1 cellular context compared by ENCODE assay signal in the genomic region with DNA sequence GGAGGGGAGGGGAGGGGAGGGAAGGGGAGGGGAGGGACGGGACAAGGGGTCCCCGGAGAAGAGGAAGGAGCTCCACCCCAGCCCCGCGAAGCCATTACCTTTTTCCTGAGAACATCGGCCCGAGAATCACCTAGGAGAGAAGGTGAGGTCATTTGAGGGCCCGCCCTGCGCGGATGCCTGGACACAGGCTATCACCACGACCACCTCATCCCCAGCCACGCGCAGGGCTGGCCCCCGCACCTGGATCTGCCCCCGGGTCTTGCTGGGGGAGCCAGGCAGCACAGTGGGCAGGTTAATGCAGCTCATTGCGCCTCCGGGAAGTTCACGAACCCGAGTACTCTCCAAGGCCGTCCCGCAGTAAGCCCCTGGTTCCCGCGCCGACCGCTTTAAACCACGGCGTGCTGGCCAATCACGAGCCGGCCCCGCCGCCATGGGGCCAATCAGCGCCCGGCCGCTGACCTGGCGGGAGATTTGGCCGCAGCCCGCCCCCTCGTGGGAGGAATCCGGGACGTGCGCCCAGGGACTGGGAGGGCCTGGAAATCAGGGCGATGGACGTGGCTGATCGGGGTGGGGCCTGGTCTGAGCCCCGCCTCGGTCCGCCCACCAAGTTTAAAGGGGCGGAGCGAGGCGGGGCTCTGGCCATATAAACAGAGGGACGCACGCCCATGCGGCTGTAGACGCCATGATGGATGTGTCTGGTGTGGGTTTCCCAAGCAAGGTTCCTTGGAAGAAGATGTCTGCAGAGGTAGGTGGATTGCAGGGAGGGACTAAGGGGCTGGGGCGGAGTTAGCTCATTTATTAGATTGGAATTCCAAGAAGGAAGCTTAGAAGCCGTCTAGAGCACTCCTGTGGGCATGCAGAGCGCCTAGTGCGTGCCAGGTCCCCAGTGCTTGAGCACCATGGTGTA.
TF ChIP-seq lines count a peak whose summit lies in the region.

A gene with protein sequence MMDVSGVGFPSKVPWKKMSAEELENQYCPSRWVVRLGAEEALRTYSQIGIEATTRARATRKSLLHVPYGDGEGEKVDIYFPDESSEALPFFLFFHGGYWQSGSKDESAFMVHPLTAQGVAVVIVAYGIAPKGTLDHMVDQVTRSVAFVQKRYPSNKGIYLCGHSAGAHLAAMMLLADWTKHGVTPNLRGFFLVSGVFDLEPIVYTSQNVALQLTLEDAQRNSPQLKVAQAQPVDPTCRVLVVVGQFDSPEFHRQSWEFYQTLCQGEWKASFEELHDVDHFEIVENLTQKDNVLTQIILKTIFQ (plus strand): TSS at position 674 of the 907 bp plus-strand sequence. CDS start 9 bp downstream, at position 683.
A gene with protein sequence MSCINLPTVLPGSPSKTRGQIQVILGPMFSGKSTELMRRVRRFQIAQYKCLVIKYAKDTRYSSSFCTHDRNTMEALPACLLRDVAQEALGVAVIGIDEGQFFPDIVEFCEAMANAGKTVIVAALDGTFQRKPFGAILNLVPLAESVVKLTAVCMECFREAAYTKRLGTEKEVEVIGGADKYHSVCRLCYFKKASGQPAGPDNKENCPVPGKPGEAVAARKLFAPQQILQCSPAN (minus strand): TSS at position 364 of the 907 bp plus-strand sequence. CDS start 58 bp downstream, at position 306.

TF ChIP-seq in HepG2, 621 proteins besides CTCF, POLR2A, EP300 and RAD21 (continued from another document and continues in another):
- TF ChIP-seq FOXK2 (IDR thresholded peaks at IDR 0.05) (peak; percentile 73; the same call in 1 of the 2 replicates), NR2C2 (CRISPR knock-in tag; IDR thresholded peaks at IDR 0.05; ENCODE audit: borderline replicate concordance) (peak; percentile 40; the same call in 1 of the 2 replicates), MED8 (CRISPR knock-in tag; IDR thresholded peaks at IDR 0.05; ENCODE audit: insufficient replicate concordance) (peak; percentile 42), YEATS4 (CRISPR knock-in tag; IDR thresholded peaks at IDR 0.05; ENCODE audit: borderline replicate concordance) (peak; percentile 86), MBD4 (IDR thresholded peaks at IDR 0.05; ENCODE audit: borderline replicate concordance, low read length) (no peak), ZNF570 (CRISPR knock-in tag; IDR thresholded peaks at IDR 0.05; ENCODE audit: borderline replicate concordance) (no peak), ZNF652 (CRISPR knock-in tag; IDR thresholded peaks at IDR 0.05; ENCODE audit: borderline replicate concordance, low read depth) (no peak), CBX5 (CRISPR knock-in tag; IDR thresholded peaks at IDR 0.05; ENCODE audit: borderline replicate concordance) (peak; percentile 38; the same call in 1 of the 2 replicates), ZNF644 (CRISPR knock-in tag; IDR thresholded peaks at IDR 0.05; ENCODE audit: low read depth) (peak; percentile 86), STAG1 (CRISPR knock-in tag; IDR thresholded peaks at IDR 0.05) (peak; percentile 60), REL (CRISPR knock-in tag; conservative IDR thresholded peaks at IDR 0.05) (peak; percentile 100), TRIM24 (CRISPR knock-in tag; IDR thresholded peaks at IDR 0.05) (no peak), ZNF230 (CRISPR knock-in tag; IDR thresholded peaks at IDR 0.05) (peak; percentile 94), ZNF879 (CRISPR knock-in tag; IDR thresholded peaks at IDR 0.05) (peak; percentile 82; the same call in 1 of the 2 replicates), MAFF (IDR thresholded peaks at IDR 0.05; ENCODE audit: low read depth, low read length) (no peak), ZFP1 (CRISPR knock-in tag; IDR thresholded peaks at IDR 0.05) (no peak), ADNP (CRISPR knock-in tag; IDR thresholded peaks at IDR 0.05) (no peak), ZNF766 (CRISPR knock-in tag; IDR thresholded peaks at IDR 0.05; ENCODE audit: borderline replicate concordance) (peak; percentile 79; the same call in 1 of the 2 replicates), MYNN (CRISPR knock-in tag; IDR thresholded peaks at IDR 0.05; ENCODE audit: low read depth) (peak; percentile 36; the same call in 1 of the 2 replicates), CBX1 (IDR thresholded peaks at IDR 0.05; ENCODE audit: low read depth) (no peak), ZNF782 (CRISPR knock-in tag; IDR thresholded peaks at IDR 0.05; ENCODE audit: borderline replicate concordance) (no peak), FOXK1 (CRISPR knock-in tag; IDR thresholded peaks at IDR 0.05; ENCODE audit: borderline replicate concordance, low read depth) (peak; percentile 64), NFE2L1 (CRISPR knock-in tag; IDR thresholded peaks at IDR 0.05; ENCODE audit: borderline replicate concordance) (peak; percentile 59; the same call in 1 of the 2 replicates), ELF1 (CRISPR knock-in tag; IDR thresholded peaks at IDR 0.05) (peak; percentile 72), SP140L (CRISPR knock-in tag; IDR thresholded peaks at IDR 0.05; ENCODE audit: borderline replicate concordance) (no peak; the same call in 1 of the 2 replicates), BRD4 (CRISPR knock-in tag; IDR thresholded peaks at IDR 0.05) (peak; percentile 66; the same call in 1 of the 2 replicates)
- TF ChIP-seq, protein P1, sequence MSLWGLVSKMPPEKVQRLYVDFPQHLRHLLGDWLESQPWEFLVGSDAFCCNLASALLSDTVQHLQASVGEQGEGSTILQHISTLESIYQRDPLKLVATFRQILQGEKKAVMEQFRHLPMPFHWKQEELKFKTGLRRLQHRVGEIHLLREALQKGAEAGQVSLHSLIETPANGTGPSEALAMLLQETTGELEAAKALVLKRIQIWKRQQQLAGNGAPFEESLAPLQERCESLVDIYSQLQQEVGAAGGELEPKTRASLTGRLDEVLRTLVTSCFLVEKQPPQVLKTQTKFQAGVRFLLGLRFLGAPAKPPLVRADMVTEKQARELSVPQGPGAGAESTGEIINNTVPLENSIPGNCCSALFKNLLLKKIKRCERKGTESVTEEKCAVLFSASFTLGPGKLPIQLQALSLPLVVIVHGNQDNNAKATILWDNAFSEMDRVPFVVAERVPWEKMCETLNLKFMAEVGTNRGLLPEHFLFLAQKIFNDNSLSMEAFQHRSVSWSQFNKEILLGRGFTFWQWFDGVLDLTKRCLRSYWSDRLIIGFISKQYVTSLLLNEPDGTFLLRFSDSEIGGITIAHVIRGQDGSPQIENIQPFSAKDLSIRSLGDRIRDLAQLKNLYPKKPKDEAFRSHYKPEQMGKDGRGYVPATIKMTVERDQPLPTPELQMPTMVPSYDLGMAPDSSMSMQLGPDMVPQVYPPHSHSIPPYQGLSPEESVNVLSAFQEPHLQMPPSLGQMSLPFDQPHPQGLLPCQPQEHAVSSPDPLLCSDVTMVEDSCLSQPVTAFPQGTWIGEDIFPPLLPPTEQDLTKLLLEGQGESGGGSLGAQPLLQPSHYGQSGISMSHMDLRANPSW (CRISPR knock-in tag; IDR thresholded peaks at IDR 0.05; ENCODE audit: borderline replicate concordance): no peak
- TF ChIP-seq, protein P2, sequence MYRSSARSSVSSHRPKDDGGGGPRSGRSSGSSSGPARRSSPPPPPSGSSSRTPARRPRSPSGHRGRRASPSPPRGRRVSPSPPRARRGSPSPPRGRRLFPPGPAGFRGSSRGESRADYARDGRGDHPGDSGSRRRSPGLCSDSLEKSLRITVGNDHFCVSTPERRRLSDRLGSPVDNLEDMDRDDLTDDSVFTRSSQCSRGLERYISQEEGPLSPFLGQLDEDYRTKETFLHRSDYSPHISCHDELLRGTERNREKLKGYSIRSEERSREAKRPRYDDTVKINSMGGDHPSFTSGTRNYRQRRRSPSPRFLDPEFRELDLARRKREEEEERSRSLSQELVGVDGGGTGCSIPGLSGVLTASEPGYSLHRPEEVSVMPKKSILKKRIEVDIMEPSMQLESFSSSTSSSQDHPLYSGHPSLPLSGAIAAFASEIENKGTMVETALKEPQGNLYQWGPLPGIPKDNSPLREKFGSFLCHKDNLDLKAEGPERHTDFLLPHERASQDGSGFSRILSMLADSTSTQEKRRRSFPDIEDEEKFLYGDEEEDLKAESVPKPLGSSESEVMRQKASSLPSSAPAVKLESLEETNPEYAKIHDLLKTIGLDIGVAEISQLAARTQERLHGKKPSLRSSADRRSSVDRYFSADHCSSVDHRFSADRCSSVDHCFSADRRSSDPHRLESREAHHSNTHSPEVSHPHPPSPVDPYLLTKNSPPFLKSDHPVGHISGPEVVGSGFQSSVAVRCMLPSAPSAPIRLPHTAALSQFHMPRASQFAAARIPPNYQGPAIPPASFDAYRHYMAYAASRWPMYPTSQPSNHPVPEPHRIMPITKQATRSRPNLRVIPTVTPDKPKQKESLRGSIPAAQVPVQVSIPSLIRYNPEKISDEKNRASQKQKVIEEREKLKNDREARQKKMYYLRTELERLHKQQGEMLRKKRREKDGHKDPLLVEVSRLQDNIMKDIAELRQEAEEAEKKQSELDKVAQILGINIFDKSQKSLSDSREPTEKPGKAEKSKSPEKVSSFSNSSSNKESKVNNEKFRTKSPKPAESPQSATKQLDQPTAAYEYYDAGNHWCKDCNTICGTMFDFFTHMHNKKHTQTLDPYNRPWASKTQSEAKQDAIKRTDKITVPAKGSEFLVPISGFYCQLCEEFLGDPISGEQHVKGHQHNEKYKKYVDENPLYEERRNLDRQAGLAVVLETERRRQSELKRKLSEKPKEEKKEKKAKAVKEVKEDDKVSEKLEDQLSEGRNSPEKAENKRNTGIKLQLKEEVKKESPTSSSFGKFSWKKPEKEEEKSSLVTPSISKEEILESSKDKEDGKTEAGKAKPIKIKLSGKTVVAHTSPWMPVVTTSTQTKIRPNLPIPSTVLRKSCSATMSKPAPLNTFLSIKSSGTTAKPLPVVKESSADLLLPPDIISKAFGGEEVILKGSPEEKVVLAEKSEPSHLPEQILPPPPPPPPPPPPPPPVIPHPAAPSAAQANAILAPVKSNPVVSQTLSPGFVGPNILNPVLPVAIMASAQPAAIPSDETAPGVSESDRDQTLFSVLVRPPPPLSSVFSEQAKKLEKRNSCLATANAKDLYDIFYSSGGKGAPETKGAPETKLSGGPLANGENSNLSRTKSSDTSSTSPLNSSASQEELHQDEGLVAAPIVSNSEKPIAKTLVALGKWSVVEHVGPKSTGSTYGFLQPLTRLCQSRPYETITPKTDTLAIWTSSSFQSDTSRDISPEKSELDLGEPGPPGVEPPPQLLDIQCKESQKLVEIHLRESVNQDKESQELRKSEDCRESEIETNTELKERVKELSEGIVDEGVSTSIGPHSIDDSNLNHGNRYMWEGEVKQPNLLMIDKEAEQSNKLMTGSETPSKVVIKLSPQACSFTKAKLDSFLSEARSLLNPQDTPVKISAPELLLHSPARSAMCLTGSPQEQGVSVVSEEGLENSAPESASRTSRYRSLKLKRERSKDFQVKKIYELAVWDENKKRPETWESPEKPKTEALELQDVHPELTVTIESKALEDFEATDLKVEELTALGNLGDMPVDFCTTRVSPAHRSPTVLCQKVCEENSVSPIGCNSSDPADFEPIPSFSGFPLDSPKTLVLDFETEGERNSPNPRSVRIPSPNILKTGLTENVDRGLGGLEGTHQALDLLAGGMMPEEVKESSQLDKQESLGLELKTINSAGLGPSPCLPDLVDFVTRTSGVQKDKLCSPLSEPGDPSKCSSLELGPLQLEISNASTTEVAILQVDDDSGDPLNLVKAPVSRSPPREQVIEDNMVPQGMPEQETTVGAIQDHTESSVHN (CRISPR knock-in tag; IDR thresholded peaks at IDR 0.05): no peak
- TF ChIP-seq, protein P3, sequence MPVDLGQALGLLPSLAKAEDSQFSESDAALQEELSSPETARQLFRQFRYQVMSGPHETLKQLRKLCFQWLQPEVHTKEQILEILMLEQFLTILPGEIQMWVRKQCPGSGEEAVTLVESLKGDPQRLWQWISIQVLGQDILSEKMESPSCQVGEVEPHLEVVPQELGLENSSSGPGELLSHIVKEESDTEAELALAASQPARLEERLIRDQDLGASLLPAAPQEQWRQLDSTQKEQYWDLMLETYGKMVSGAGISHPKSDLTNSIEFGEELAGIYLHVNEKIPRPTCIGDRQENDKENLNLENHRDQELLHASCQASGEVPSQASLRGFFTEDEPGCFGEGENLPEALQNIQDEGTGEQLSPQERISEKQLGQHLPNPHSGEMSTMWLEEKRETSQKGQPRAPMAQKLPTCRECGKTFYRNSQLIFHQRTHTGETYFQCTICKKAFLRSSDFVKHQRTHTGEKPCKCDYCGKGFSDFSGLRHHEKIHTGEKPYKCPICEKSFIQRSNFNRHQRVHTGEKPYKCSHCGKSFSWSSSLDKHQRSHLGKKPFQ (CRISPR knock-in tag; IDR thresholded peaks at IDR 0.05; ENCODE audit: insufficient replicate concordance): no peak
- TF ChIP-seq, protein P4, sequence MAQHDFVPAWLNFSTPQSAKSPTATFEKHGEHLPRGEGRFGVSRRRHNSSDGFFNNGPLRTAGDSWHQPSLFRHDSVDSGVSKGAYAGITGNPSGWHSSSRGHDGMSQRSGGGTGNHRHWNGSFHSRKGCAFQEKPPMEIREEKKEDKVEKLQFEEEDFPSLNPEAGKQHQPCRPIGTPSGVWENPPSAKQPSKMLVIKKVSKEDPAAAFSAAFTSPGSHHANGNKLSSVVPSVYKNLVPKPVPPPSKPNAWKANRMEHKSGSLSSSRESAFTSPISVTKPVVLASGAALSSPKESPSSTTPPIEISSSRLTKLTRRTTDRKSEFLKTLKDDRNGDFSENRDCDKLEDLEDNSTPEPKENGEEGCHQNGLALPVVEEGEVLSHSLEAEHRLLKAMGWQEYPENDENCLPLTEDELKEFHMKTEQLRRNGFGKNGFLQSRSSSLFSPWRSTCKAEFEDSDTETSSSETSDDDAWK (CRISPR knock-in tag; IDR thresholded peaks at IDR 0.05): no peak
- TF ChIP-seq, protein P5, sequence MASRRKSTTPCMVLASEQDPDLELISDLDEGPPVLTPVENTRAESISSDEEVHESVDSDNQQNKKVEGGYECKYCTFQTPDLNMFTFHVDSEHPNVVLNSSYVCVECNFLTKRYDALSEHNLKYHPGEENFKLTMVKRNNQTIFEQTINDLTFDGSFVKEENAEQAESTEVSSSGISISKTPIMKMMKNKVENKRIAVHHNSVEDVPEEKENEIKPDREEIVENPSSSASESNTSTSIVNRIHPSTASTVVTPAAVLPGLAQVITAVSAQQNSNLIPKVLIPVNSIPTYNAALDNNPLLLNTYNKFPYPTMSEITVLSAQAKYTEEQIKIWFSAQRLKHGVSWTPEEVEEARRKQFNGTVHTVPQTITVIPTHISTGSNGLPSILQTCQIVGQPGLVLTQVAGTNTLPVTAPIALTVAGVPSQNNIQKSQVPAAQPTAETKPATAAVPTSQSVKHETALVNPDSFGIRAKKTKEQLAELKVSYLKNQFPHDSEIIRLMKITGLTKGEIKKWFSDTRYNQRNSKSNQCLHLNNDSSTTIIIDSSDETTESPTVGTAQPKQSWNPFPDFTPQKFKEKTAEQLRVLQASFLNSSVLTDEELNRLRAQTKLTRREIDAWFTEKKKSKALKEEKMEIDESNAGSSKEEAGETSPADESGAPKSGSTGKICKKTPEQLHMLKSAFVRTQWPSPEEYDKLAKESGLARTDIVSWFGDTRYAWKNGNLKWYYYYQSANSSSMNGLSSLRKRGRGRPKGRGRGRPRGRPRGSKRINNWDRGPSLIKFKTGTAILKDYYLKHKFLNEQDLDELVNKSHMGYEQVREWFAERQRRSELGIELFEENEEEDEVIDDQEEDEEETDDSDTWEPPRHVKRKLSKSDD (CRISPR knock-in tag; IDR thresholded peaks at IDR 0.05; ENCODE audit: low read depth): no peak; the same call in 1 of the 2 replicates
- TF ChIP-seq, protein P6, sequence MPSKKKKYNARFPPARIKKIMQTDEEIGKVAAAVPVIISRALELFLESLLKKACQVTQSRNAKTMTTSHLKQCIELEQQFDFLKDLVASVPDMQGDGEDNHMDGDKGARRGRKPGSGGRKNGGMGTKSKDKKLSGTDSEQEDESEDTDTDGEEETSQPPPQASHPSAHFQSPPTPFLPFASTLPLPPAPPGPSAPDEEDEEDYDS (CRISPR knock-in tag; IDR thresholded peaks at IDR 0.05): peak; percentile 99
- TF ChIP-seq, protein P7, sequence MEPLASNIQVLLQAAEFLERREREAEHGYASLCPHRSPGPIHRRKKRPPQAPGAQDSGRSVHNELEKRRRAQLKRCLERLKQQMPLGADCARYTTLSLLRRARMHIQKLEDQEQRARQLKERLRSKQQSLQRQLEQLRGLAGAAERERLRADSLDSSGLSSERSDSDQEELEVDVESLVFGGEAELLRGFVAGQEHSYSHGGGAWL (CRISPR knock-in tag; IDR thresholded peaks at IDR 0.05): peak; percentile 87
